In the genomic region with DNA sequence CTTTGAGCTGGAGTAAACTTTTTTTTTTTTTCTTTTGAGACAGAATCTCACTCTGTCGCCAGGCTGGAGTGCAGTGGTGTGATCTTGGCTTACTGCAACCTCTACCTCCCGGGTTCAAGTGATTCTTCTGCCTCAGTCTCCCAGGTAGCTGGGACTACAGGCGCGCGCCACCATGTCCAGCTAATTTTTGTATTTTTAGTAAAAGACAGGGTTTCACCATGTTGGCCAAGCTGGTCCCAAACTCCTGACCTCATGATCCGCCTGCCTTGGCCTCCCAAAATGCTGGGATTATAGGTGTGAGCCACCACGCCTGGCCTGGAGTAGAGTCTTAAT, we compare ENCODE assay signal across 11 cellular contexts. TPM values are rescaled to one million over a fixed set of nuclear protein-coding genes. Genes with fewer than 3 reads are reported as not detected.
DNase-seq lines count a peak whose midpoint lies in the region; ATAC-seq, FAIRE-seq and TF ChIP-seq lines count a peak whose summit lies in the region.
"Not testable (repeated sequence)": the region's sequence is repeated elsewhere in the genome, so short reads cannot be mapped to it uniquely, and the experiment has no call there.
"Had no signal": no experiment of that assay in that cellular context is flagged by ENCODE, and none has a peak within 500 bp of the region (broad histone marks: within the 10 kb centered on the region; RNA-seq: fewer than 3 reads in every experiment).

No MANE protein-coding gene starts in this region.

- H3K36me3 ChIP-seq in HCT116 (ENCODE audit: control insufficient read depth in 1 of 2, insufficient read depth in 2 of 2, low read length in 2 of 2); RWPE2 (ENCODE audit: low read depth); kidney (ENCODE audit: control insufficient read depth in 1 of 2, insufficient read depth in 2 of 2, low read length in 2 of 2); right lobe of liver; stomach: not testable (repeated sequence)

- H3K27ac ChIP-seq in HCT116 (ENCODE audit: low read depth, low read length), result peak overlapping the region; percentile 50
- H3K27ac ChIP-seq in RWPE2 (ENCODE audit: poor library complexity, severe bottlenecking), result peak overlapping the region; percentile 43
- H3K27ac ChIP-seq in kidney (ENCODE audit: low read depth in 2 of 2, low read length in 2 of 2), result not testable (repeated sequence)
- peak overlapping the region in 2 of 3 donors; percentile 53 to 88 for H3K27ac ChIP-seq in right lobe of liver
- H3K27ac ChIP-seq in stomach, result peak overlapping the region; percentile 26 to 66 (median 60)

- TF ChIP-seq EP300 in stomach (IDR thresholded peaks at IDR 0.05), result not testable (repeated sequence)

- not testable (repeated sequence) for H3K36me3 Mint-ChIP-seq in MCF 10A (ENCODE audit: insufficient read depth, unreplicated experiment)

- not testable (repeated sequence) for H3K9me3 ChIP-seq in HCT116 (ENCODE audit: control insufficient read depth in 1 of 2, insufficient read depth in 1 of 2, low read depth in 1 of 2, low read length in 2 of 2); RWPE2 (ENCODE audit: severe bottlenecking); kidney (ENCODE audit: control insufficient read depth in 1 of 2, low read length in 2 of 2); right lobe of liver; stomach

- RAD21 ChIA-PET in HCT116 (lab: Charles Lee; ENCODE audit: low non-redundant PET in 1 of 2, low total read pairs in 2 of 2, uncharacterized antibody in 2 of 2, unreplicated experiment in 2 of 2), result not testable (repeated sequence)

- not testable (repeated sequence) for H3K79me2 ChIP-seq in HCT116 (ENCODE audit: insufficient read depth, low read length)

- H3K27me3 Mint-ChIP-seq in MCF 10A (ENCODE audit: insufficient read depth, unreplicated experiment), result not testable (repeated sequence)

- not testable (repeated sequence) for TF ChIP-seq POLR2A in HCT116 (IDR thresholded peaks at IDR 0.05; ENCODE audit: borderline replicate concordance, extremely low read depth, insufficient read depth, insufficient read length); right lobe of liver (IDR thresholded peaks at IDR 0.05); stomach (IDR thresholded peaks at IDR 0.05)

- H3K4me1 Mint-ChIP-seq in MCF 10A (ENCODE audit: insufficient read depth, unreplicated experiment), result not testable (repeated sequence)

- DNase-seq in HCT116 (ENCODE audit: low read depth, low spot score); RWPE2 (ENCODE audit: low spot score); MCF 10A (ENCODE audit: unreplicated experiment); right lobe of liver; stomach: not testable (repeated sequence)
- peak; percentile 14 for DNase-seq in kidney

- not testable (repeated sequence) for ATAC-seq in HCT116; RWPE2 (ENCODE audit: low read depth); right lobe of liver

- not testable (repeated sequence) for FAIRE-seq in kidney (lab: Jason Lieb, UNC)

- H3K4me1 ChIP-seq in HCT116 (ENCODE audit: control insufficient read depth in 1 of 2, insufficient read depth in 2 of 2, low read length in 2 of 2), result peaks cover 18 to 22% of the 10 kb centered on the region in 2 experiments
- peaks cover 12% of the 10 kb centered on the region for H3K4me1 ChIP-seq in RWPE2 (ENCODE audit: insufficient read depth, poor library complexity, severe bottlenecking)
- not testable (repeated sequence) for H3K4me1 ChIP-seq in kidney (ENCODE audit: control insufficient read depth in 1 of 2, insufficient read depth in 1 of 2, low read depth in 1 of 2, low read length in 2 of 2)
- H3K4me1 ChIP-seq in right lobe of liver, result peaks cover 0 to 18% (median 6%) of the 10 kb centered on the region in 4 donors
- peaks cover 0 to 18% (median 15%) of the 10 kb centered on the region in 4 donors for H3K4me1 ChIP-seq in stomach

- not testable (repeated sequence) for H3K9ac ChIP-seq in HCT116 (ENCODE audit: low read length); kidney (ENCODE audit: low read length in 2 of 2)

- not testable (repeated sequence) for H3K9me3 Mint-ChIP-seq in MCF 10A (ENCODE audit: unreplicated experiment)

- not testable (repeated sequence) for BruUV-seq in HCT116 (replicated peaks; lab: Mats Ljungman, UMichigan); MCF 10A (replicated peaks; lab: Mats Ljungman, UMichigan)

- not testable (repeated sequence) for TF ChIP-seq RAD21 in HCT116 (IDR thresholded peaks at IDR 0.05; ENCODE audit: low read depth)

- 73% methylated on average over 7 of the region's 7 CpGs for WGBS in right lobe of liver (ENCODE audit: insufficient coverage, low coverage, low lambda C conversion rate, missing lambda C conversion rate)
- 68 to 83% (median 81%) methylated on average over 7 of the region's 7 CpGs for WGBS in stomach, 5 donors

- not testable (repeated sequence) for H2AFZ ChIP-seq in HCT116 (ENCODE audit: low read depth, low read length, poor library complexity, severe bottlenecking)

- TF ChIP-seq CTCF in HCT116 (IDR thresholded peaks at IDR 0.05 in 2 of 3, conservative IDR thresholded peaks at IDR 0.05 in 1 of 3; ENCODE audit: borderline replicate concordance in 1 of 3, insufficient read depth in 1 of 3, low read depth in 2 of 3, low read length in 2 of 3); RWPE2 (IDR thresholded peaks at IDR 0.05; ENCODE audit: poor library complexity, severe bottlenecking); MCF 10A (IDR thresholded peaks at IDR 0.05; ENCODE audit: unreplicated experiment); kidney (IDR thresholded peaks at IDR 0.05; ENCODE audit: borderline replicate concordance, extremely low read depth, insufficient read depth); right lobe of liver (IDR thresholded peaks at IDR 0.05); stomach (IDR thresholded peaks at IDR 0.05): not testable (repeated sequence)

- peak overlapping the region; percentile 44 for H3K4me2 ChIP-seq in HCT116 (ENCODE audit: low read length)

- POLR2A ChIA-PET in HCT116 (lab: Charles Lee), result interaction anchor here (1.6 to 2.0 kb wide), 2 partner anchors 10 to 12 kb away, joined by 6 to 7 read pairs; no protein-coding TSS in a partner anchor
- POLR2A ChIA-PET in MCF 10A (lab: Yijun Ruan, JAX), result interaction anchor here (0.6 to 3.7 kb wide), 13 partner anchors 10 to 629 kb away, joined by 3 to 46 read pairs (median 5); no protein-coding TSS in a partner anchor

- H3K9me2 ChIP-seq in HCT116 (ENCODE audit: insufficient read depth), result not testable (repeated sequence)

- H4K20me1 ChIP-seq in HCT116 (ENCODE audit: insufficient read depth), result not testable (repeated sequence)

- H3K4me3 Mint-ChIP-seq in MCF 10A (ENCODE audit: unreplicated experiment), result not testable (repeated sequence)

- peak overlapping the region; percentile 70 for H3K27ac Mint-ChIP-seq in MCF 10A (ENCODE audit: low read depth, unreplicated experiment)

- not testable (repeated sequence) for H3K27me3 ChIP-seq in HCT116 (ENCODE audit: insufficient read depth, low read length); RWPE2 (ENCODE audit: insufficient read depth, poor library complexity, severe bottlenecking); right lobe of liver; stomach

- CTCF ChIA-PET in HCT116 (lab: Charles Lee), result interaction anchor here (0.8 to 1.2 kb wide), 2 partner anchors 12 kb away, joined by 4 to 5 read pairs; no protein-coding TSS in a partner anchor
- CTCF ChIA-PET in MCF 10A (lab: Yijun Ruan, JAX), result interaction anchor here (0.6 to 4.7 kb wide), 6 partner anchors 12 to 224 kb away, joined by 3 to 33 read pairs (median 4); no protein-coding TSS in a partner anchor

- H3K4me3 ChIP-seq in HCT116 (replicated peaks in 1 of 2; ENCODE audit: low read depth in 1 of 2, low read length in 2 of 2), result 0 out of 4 replicates have a peak overlapping the region, but pooled peaks of 1 of the 2 experiments have one; percentile 3
- not testable (repeated sequence) for H3K4me3 ChIP-seq in RWPE2 (ENCODE audit: severe bottlenecking); kidney (ENCODE audit: low read length in 2 of 2); right lobe of liver; stomach

- intact Hi-C loops in HCT116 (cut with micrococcal nuclease); MCF 10A (cut with micrococcal nuclease); kidney (cut with DNase I); right lobe of liver (cut with DNase I): not testable (repeated sequence)
- intact Hi-C loops in stomach (cut with DNase I; ENCODE audit: low total_unique reads), result loop anchor here (10.0 kb wide), 1 partner anchor 220 kb away; no protein-coding TSS in a partner anchor

RNA-seq across cellular contexts. Expression of gene YY1, which starts 34.1 kb away (rescaled TPM):
- total RNA-seq in HCT116 (2021; ENCODE audit: unreplicated experiment), result 111 TPM
- 37.0 and 40.0 TPM in 2 replicates for polyA plus RNA-seq in HCT116 (2012)
- total RNA-seq in MCF 10A (2022), result 66.7 and 73.3 TPM in 2 replicates
- total RNA-seq in kidney, result 60.4 TPM
- 34.2 TPM for polyA plus RNA-seq in kidney (ENCODE audit: insufficient read depth, low read depth, low replicate concordance)
- 10 to 100 TPM; 24.4 to 52.5 (median 36.1) TPM for total RNA-seq in right lobe of liver
- total RNA-seq in stomach, result 10 to 100 TPM; 33.0 to 68.1 (median 57.8) TPM
- polyA plus RNA-seq in stomach, result 10 to 100 TPM; 23.0 to 27.0 (median 26.3) TPM

RNA-seq across cellular contexts. Expression of gene DEGS2, which starts 45.4 kb away (rescaled TPM):
- total RNA-seq in HCT116 (2021; ENCODE audit: unreplicated experiment) (1.8 TPM), MCF 10A (2022) (0.07 and 0.39 TPM in 2 replicates), kidney (28.7 TPM), right lobe of liver (under 1 TPM; 0.09 to 0.55 (median 0.22) TPM), stomach (10 to 100 TPM in 4 of 5 donors, 1 to 10 TPM in 1; 1.2 to 53.0 (median 25.0) TPM)
- 2.3 and 4.6 TPM in 2 replicates for polyA plus RNA-seq in HCT116 (2012)
- polyA plus RNA-seq in kidney (ENCODE audit: insufficient read depth, low read depth, low replicate concordance) (25.1 TPM), stomach (1 to 10 TPM; 4.3 to 8.6 (median 7.7) TPM)
- total RNA-seq: A172; CD4-positive, CD25-positive, alpha-beta regulatory T cell; H7 had no signal
- polyA plus RNA-seq: AG04450, GM23248 had no signal
